Comparison of ENCODE assay signal across 7 cellular contexts in the genomic region with DNA sequence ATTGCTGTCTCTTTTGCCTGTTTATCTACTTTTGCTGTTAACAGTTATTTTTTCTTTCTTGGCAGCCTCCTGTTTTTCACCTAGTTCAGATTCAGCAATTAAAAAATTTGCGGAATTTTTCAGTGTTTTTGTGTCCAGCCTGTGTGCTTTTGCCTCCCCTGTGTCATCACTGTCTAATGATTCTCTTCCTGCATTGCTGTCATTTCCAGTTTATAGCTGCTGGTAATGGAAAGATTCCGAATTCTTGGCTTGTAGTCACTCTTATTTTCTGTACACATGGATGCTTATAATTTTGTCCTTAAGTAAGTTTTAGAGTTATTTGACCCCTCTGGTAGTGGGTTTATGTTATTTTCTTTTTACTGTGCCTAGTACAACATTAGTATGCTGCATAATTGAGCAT. TPM values are rescaled to one million over a fixed set of nuclear protein-coding genes. Genes with fewer than 3 reads are reported as not detected.
"Had no signal": no experiment of that assay in that cellular context is flagged by ENCODE, and none has a peak within 500 bp of the region (broad histone marks: within the 10 kb centered on the region; RNA-seq: fewer than 3 reads in every experiment).

No MANE protein-coding gene starts in this region.

- H3K27me3 Mint-ChIP-seq: IgD-negative memory B cell had no signal

- H3K4me3 Mint-ChIP-seq: GM23338, HFFc6, IgD-negative memory B cell had no signal

- H3K27ac ChIP-seq: HL-60 had no signal

- H3K4me3 ChIP-seq: GM23338, HAP-1 had no signal

- H3K27ac Mint-ChIP-seq: GM23338, HFFc6, IgD-negative memory B cell had no signal

- H3K9me3 ChIP-seq: HAP-1 had no signal

- DNase-seq: HFFc6, KBM-7 had no signal

- H3K9me3 Mint-ChIP-seq: GM23338, HFFc6, IgD-negative memory B cell had no signal

RNA-seq across cellular contexts. Expression of a gene that starts 50.7 kb away (rescaled TPM):
- total RNA-seq: HT1080 had no signal
